ENCODE assay signal across 14 cellular contexts in genomic region chr4:123997116-123997515, GRCh38.
DNase-seq lines count a peak whose midpoint lies in the region; ATAC-seq and TF ChIP-seq lines count a peak whose summit lies in the region.
"Had no signal": no experiment of that assay in that cellular context is flagged by ENCODE, and none has a peak within 500 bp of the region (broad histone marks: within the 10 kb centered on the region; RNA-seq: fewer than 3 reads in every experiment).

No MANE protein-coding gene starts in this region.

- H3K4me3 ChIP-seq in IMR-90 (ENCODE audit: insufficient read depth, low read depth, low read length): no peak overlapping the region
- H3K4me3 ChIP-seq: K562, SJSA1 had no signal

- no peak overlapping the region for H3K56ac ChIP-seq in IMR-90 (ENCODE audit: extremely low read depth, insufficient read depth, low read length)

- no peaks in the 10 kb centered on the region for H4K20me1 ChIP-seq in IMR-90 (ENCODE audit: insufficient read depth, low read length)

- no peaks in the 10 kb centered on the region for H3K27me3 Mint-ChIP-seq in brain
- no peaks in the 10 kb centered on the region for H3K27me3 Mint-ChIP-seq in mesothelial cell of epicardium (ENCODE audit: low read depth)

- intact Hi-C loops in IMR-90 (cut with micrococcal nuclease): no loop called here

- peaks cover 4% of the 10 kb centered on the region; the same call in 1 of the 2 replicates for H3K4me1 ChIP-seq in IMR-90 (ENCODE audit: control insufficient read depth, insufficient read depth, low read length)

- no peaks in the 10 kb centered on the region for H3K36me3 ChIP-seq in IMR-90 (ENCODE audit: control insufficient read depth, insufficient read depth, low read length)
- H3K36me3 ChIP-seq: SJSA1 had no signal

- H3K9me3 Mint-ChIP-seq in brain (peaks cover 4 to 10% (median 8%) of the 10 kb centered on the region in 5 experiments), mesothelial cell of epicardium (peaks cover 5% of the 10 kb centered on the region)

- no peak for TF ChIP-seq CTCF in IMR-90 (conservative IDR thresholded peaks at IDR 0.05; ENCODE audit: low read depth, low read length)
- TF ChIP-seq CTCF in brain (conservative IDR thresholded peaks at IDR 0.05): no peak
- TF ChIP-seq CTCF in mesothelial cell of epicardium (IDR thresholded peaks at IDR 0.05; ENCODE audit: unreplicated experiment): no peak

- peaks cover 3% of the 10 kb centered on the region; the same call in 1 of the 2 replicates for H3K9me1 ChIP-seq in IMR-90 (ENCODE audit: insufficient read depth, low read length)

- no peak overlapping the region for H2BK20ac ChIP-seq in IMR-90 (ENCODE audit: low read depth, low read length)

- no peak overlapping the region for H2AK5ac ChIP-seq in IMR-90 (ENCODE audit: low read depth, low read length)

- DNase-seq in COLO668 (lab: John Stamatoyannopoulos, UW; ENCODE audit: unreplicated experiment): peak; percentile 21
- DNase-seq in IMR-90: no peak
- DNase-seq in mesothelial cell of epicardium (ENCODE audit: low spot score in 2 of 2, unreplicated experiment in 2 of 2): no peak
- no peak for DNase-seq in KBM-7
- DNase-seq in DMS79 (lab: John Stamatoyannopoulos, UW): no peak
- no peak for DNase-seq in NCI-H526 (lab: John Stamatoyannopoulos, UW)
- DNase-seq in stimulated activated CD4-positive, alpha-beta T cell treated with anti-CD3 and anti-CD28 coated beads, Interleukin-1b, Interleukin-23, amount 100 ng/mL, for 48 hours: no peak
- DNase-seq: GF-D8; mesendoderm; NCI-H2029; NK-92 treated with Interleukin-12 subunit alpha and Interleukin-12 subunit beta, amount 100 ng/mL, for 24 hours had no signal

- no peak overlapping the region for H3K4ac ChIP-seq in IMR-90 (ENCODE audit: low read depth, low read length)

- TF ChIP-seq RAD21 in IMR-90 (IDR thresholded peaks at IDR 0.05; ENCODE audit: low read length): no peak

- peaks cover 4% of the 10 kb centered on the region for H3K4me1 Mint-ChIP-seq in brain
- H3K4me1 Mint-ChIP-seq in mesothelial cell of epicardium: peaks cover 3% of the 10 kb centered on the region

- ATAC-seq in IMR-90 (ENCODE audit: low read depth): no peak
- ATAC-seq: K562 had no signal

- dilution Hi-C loops in IMR-90 (cut with HindIII; ENCODE audit: low sequenced_read_pairs, unreplicated experiment): no loop called here

- H3K27ac Mint-ChIP-seq in brain (peak overlapping the region in 3 of 5 experiments; percentile 43 to 72 (median 65)), mesothelial cell of epicardium (peak overlapping the region; percentile 39)

- no peak overlapping the region for H4K91ac ChIP-seq in IMR-90 (ENCODE audit: insufficient read depth, low read depth, low read length)

- H4K8ac ChIP-seq in IMR-90 (ENCODE audit: low read depth in 2 of 2, low read length in 2 of 2): no peak overlapping the region

- in situ Hi-C loops in IMR-90 (cut with MboI; ENCODE audit: low sequenced_read_pairs) (no loop called here), KBM-7 (cut with MboI; ENCODE audit: low pct_unique_long_range_greater_than_20kb, low sequenced_read_pairs) (no loop called here)

- H3K27me3 ChIP-seq in IMR-90 (ENCODE audit: control insufficient read depth, insufficient read depth, low read length): no peaks in the 10 kb centered on the region
- H3K27me3 ChIP-seq: SJSA1 had no signal

- H2AK9ac ChIP-seq in IMR-90 (replicated peaks; ENCODE audit: low read depth, low read length, poor library complexity): no peak overlapping the region

- H2AFZ ChIP-seq in IMR-90 (replicated peaks; ENCODE audit: low read length, poor library complexity): no peak overlapping the region

- no peak overlapping the region for H3K18ac ChIP-seq in IMR-90 (ENCODE audit: low read depth, low read length)

- no peak overlapping the region for H3K27ac ChIP-seq in IMR-90 (ENCODE audit: insufficient read depth, low read length)
- H3K27ac ChIP-seq: SJSA1 had no signal

- peaks cover 2% of the 10 kb centered on the region for H3K9me3 ChIP-seq in IMR-90 (ENCODE audit: control insufficient read depth, insufficient read depth, low read length)
- H3K9me3 ChIP-seq: SJSA1 had no signal

- TF ChIP-seq POLR2A in IMR-90 (IDR thresholded peaks at IDR 0.05; ENCODE audit: low read depth, low read length): no peak

- no TSS peak for BruUV-seq in IMR-90 (replicated peaks; lab: Mats Ljungman, UMichigan)

- H3K4me2 ChIP-seq in IMR-90 (ENCODE audit: low read depth, low read length): no peak overlapping the region

- no peak overlapping the region for H3K9ac ChIP-seq in IMR-90 (ENCODE audit: low read depth, low read length)

- H3K4me3 Mint-ChIP-seq in brain (no peak overlapping the region), mesothelial cell of epicardium (no peak overlapping the region)

- H2BK5ac ChIP-seq in IMR-90 (ENCODE audit: low read depth, low read length, poor library complexity, severe bottlenecking): peak overlapping the region; percentile 73

- POLR2A ChIA-PET in IMR-90 (lab: Charles Lee; ENCODE audit: unreplicated experiment): no interaction called here

- H4K5ac ChIP-seq in IMR-90 (ENCODE audit: low read depth, low read length): no peak overlapping the region

- H3K14ac ChIP-seq in IMR-90 (replicated peaks; ENCODE audit: low read depth, low read length): peak overlapping the region; percentile 29; the same call in 1 of the 2 replicates

- H3K79me1 ChIP-seq in IMR-90 (ENCODE audit: low read depth in 1 of 2, low read length in 2 of 2): no peaks in the 10 kb centered on the region

- WGBS in IMR-90 (ENCODE audit: extremely low coverage in 2 of 2, insufficient read length in 1 of 2), 2 experiments: no CpG with 5 or more reads among the region's 2 CpGs

- H3K23ac ChIP-seq in IMR-90 (ENCODE audit: low read depth, low read length): no peak overlapping the region

- CTCF ChIA-PET in IMR-90 (lab: Yijun Ruan, JAX): no interaction called here

- H2BK15ac ChIP-seq in IMR-90 (ENCODE audit: low read depth, low read length): no peak overlapping the region

- H2BK120ac ChIP-seq in IMR-90 (ENCODE audit: low read depth, low read length): no peak overlapping the region

- H3K36me3 Mint-ChIP-seq in brain: no peaks in the 10 kb centered on the region
- peaks cover 5% of the 10 kb centered on the region for H3K36me3 Mint-ChIP-seq in mesothelial cell of epicardium

TF ChIP-seq in IMR-90, 13 proteins besides CTCF, POLR2A, EP300 and RAD21:
- TF ChIP-seq MXI1 (IDR thresholded peaks at IDR 0.05; ENCODE audit: borderline replicate concordance, low read depth, low read length) (no peak), NFE2L2 (IDR thresholded peaks at IDR 0.05; ENCODE audit: low read depth, low read length) (no peak), RFX5 (IDR thresholded peaks at IDR 0.05; ENCODE audit: low read depth, low read length) (no peak), CEBPB (IDR thresholded peaks at IDR 0.05; ENCODE audit: low read depth, low read length) (no peak), BHLHE40 (IDR thresholded peaks at IDR 0.05; ENCODE audit: low read depth, low read length) (no peak), USF2 (IDR thresholded peaks at IDR 0.05; ENCODE audit: low read depth, low read length) (no peak), ELK1 (IDR thresholded peaks at IDR 0.05; ENCODE audit: borderline replicate concordance, low read depth, low read length) (no peak), RCOR1 (IDR thresholded peaks at IDR 0.05; ENCODE audit: insufficient replicate concordance, low read length) (no peak), FOS (IDR thresholded peaks at IDR 0.05; ENCODE audit: low read depth, low read length) (no peak), MAFK (IDR thresholded peaks at IDR 0.05; ENCODE audit: low read depth, low read length) (no peak), CHD1 (IDR thresholded peaks at IDR 0.05; ENCODE audit: low read depth, low read length) (no peak), SMC3 (IDR thresholded peaks at IDR 0.05; ENCODE audit: low read depth, low read length) (no peak), MAZ (IDR thresholded peaks at IDR 0.05; ENCODE audit: borderline replicate concordance, low read depth, low read length) (no peak)
